ENCODE assay signal across 8 cellular contexts in genomic region chr1:182614796-182615451, GRCh38. TPM values are rescaled to one million over a fixed set of nuclear protein-coding genes. Genes with fewer than 3 reads are reported as not detected.
DNase-seq lines count a peak whose midpoint lies in the region; ATAC-seq and TF ChIP-seq lines count a peak whose summit lies in the region.

No MANE protein-coding gene starts in this region.

- POLR2A ChIA-PET in activated CD4-positive, alpha-beta T cell treated with anti-CD3 and anti-CD28 coated beads, Interleukin-2, amount 10 ng/mL, durations not matched to agents 7 days and 5 days (lab: Charles Lee) = interaction anchor here (1.3 kb wide), 1 partner anchor 12 kb away, joined by 5 read pairs; no protein-coding TSS in a partner anchor

- no peaks in the 10 kb centered on the region for H3K36me3 ChIP-seq in right lobe of liver

- CTCF ChIA-PET in activated CD4-positive, alpha-beta T cell treated with anti-CD3 and anti-CD28 coated beads, Interleukin-2, amount 10 ng/mL, durations not matched to agents 7 days and 5 days (lab: Charles Lee) = interaction anchor here (0.8 to 2.7 kb wide), 8 partner anchors 8 to 171 kb away, joined by 3 to 11 read pairs (median 7); partner anchors contain the start of gene RNASEL

- DNase-seq in NCI-H345 treated with DMSO at 0.1 percent for 48 hours (lab: John Stamatoyannopoulos, UW; ENCODE audit: unreplicated experiment) = peak; percentile 70
- peak; percentile 16 for DNase-seq in activated CD4-positive, alpha-beta T cell treated with anti-CD3 and anti-CD28 coated beads, Interleukin-2, amount 10 ng/mL, durations not matched to agents 7 days and 5 days
- DNase-seq in dorsolateral prefrontal cortex = peak; percentile 38 to 76 (median 71)
- DNase-seq in right lobe of liver = peak; percentile 78 to 81 (median 80)
- peak; percentile 22 to 53 for DNase-seq in stimulated activated CD4-positive, alpha-beta T cell treated with anti-CD3 and anti-CD28 coated beads, Interleukin-4, amount 100 ng/mL, for 48 hours (ENCODE audit: low read depth in 2 of 2)

- H3K27ac ChIP-seq in dorsolateral prefrontal cortex (peak overlapping the region; percentile 45 to 96 (median 86)), right lobe of liver (peak overlapping the region; percentile 39 to 66 (median 56))

- TF ChIP-seq POLR2A in right lobe of liver (IDR thresholded peaks at IDR 0.05) = peak; percentile 28

- H3K9me3 Mint-ChIP-seq in activated CD4-positive, alpha-beta T cell treated with anti-CD3 and anti-CD28 coated beads, Interleukin-2, amount 10 ng/mL, durations not matched to agents 7 days and 5 days = peaks cover 3% of the 10 kb centered on the region

- H3K9me3 ChIP-seq in right lobe of liver = no peaks in the 10 kb centered on the region

- ATAC-seq in HG02759 (IDR thresholded peaks at IDR 0.05; ENCODE audit: unreplicated experiment) (peak; percentile 41), right lobe of liver (peak; percentile 81 to 87 (median 84)), HG03039 (IDR thresholded peaks at IDR 0.05; ENCODE audit: unreplicated experiment) (no peak)

- H3K4me3 Mint-ChIP-seq in activated CD4-positive, alpha-beta T cell treated with anti-CD3 and anti-CD28 coated beads, Interleukin-2, amount 10 ng/mL, durations not matched to agents 7 days and 5 days = peak overlapping the region; percentile 57

- TF ChIP-seq CTCF in GM12875 (IDR thresholded peaks at IDR 0.05; ENCODE audit: borderline replicate concordance, insufficient read depth, low read depth, low read length) = no peak
- TF ChIP-seq CTCF in dorsolateral prefrontal cortex (IDR thresholded peaks at IDR 0.05 in 54 of 56, conservative IDR thresholded peaks at IDR 0.05 in 2 of 56; ENCODE audit: low read depth in 1 of 56, partially characterized antibody in 56 of 56) = peak in 2 of 56 donors; percentile 13 to 15
- TF ChIP-seq CTCF in right lobe of liver (IDR thresholded peaks at IDR 0.05) = no peak

- H3K36me3 Mint-ChIP-seq in activated CD4-positive, alpha-beta T cell treated with anti-CD3 and anti-CD28 coated beads, Interleukin-2, amount 10 ng/mL, durations not matched to agents 7 days and 5 days (ENCODE audit: low read depth) = peaks cover 4% of the 10 kb centered on the region

- WGBS in right lobe of liver (ENCODE audit: insufficient coverage, low coverage, low lambda C conversion rate, missing lambda C conversion rate) = 0% methylated on average over 29 of the region's 56 CpGs

- no peak overlapping the region for H3K27ac Mint-ChIP-seq in activated CD4-positive, alpha-beta T cell treated with anti-CD3 and anti-CD28 coated beads, Interleukin-2, amount 10 ng/mL, durations not matched to agents 7 days and 5 days

- H3K27me3 Mint-ChIP-seq in activated CD4-positive, alpha-beta T cell treated with anti-CD3 and anti-CD28 coated beads, Interleukin-2, amount 10 ng/mL, durations not matched to agents 7 days and 5 days = peaks cover 82% of the 10 kb centered on the region

- H3K27me3 ChIP-seq in dorsolateral prefrontal cortex (peaks cover 0 to 23% (median 0%) of the 10 kb centered on the region in 45 donors), right lobe of liver (no peaks in the 10 kb centered on the region)

- H3K4me1 Mint-ChIP-seq in activated CD4-positive, alpha-beta T cell treated with anti-CD3 and anti-CD28 coated beads, Interleukin-2, amount 10 ng/mL, durations not matched to agents 7 days and 5 days = peaks cover 40% of the 10 kb centered on the region

- H3K4me1 ChIP-seq in right lobe of liver = peaks cover 0 to 27% (median 3%) of the 10 kb centered on the region in 4 donors

- intact Hi-C loops in dorsolateral prefrontal cortex (cut with DNase I) = no loop called here
- intact Hi-C loops in right lobe of liver (cut with DNase I) = no loop called here

- peak overlapping the region; percentile 61 for H3K4me3 ChIP-seq in GM12875 (ENCODE audit: low read depth, low read length)
- peak overlapping the region; percentile 36 to 77 (median 59) for H3K4me3 ChIP-seq in dorsolateral prefrontal cortex
- H3K4me3 ChIP-seq in right lobe of liver = peak overlapping the region; percentile 31 to 52 (median 35)

RNA-seq across cellular contexts. Expression of gene RGS16, which starts 10.7 kb away (rescaled TPM):
- 1 to 10 TPM; 1.9 to 2.0 TPM for total RNA-seq in activated CD4-positive, alpha-beta T cell treated with anti-CD3 and anti-CD28 coated beads, Interleukin-2, amount 10 ng/mL, durations not matched to agents 7 days and 5 days
- 10 to 100 TPM in 14 of 120 experiments, 1 to 10 TPM in 106; 1.0 to 20.8 (median 3.8) TPM for total RNA-seq in dorsolateral prefrontal cortex
- total RNA-seq in right lobe of liver = 1 to 10 TPM in 3 of 6 experiments, under 1 TPM in 3; 0.15 to 3.4 (median 0.99) TPM

RNA-seq across cellular contexts. Expression of gene RNASEL, which starts 25.9 kb away (rescaled TPM):
- total RNA-seq in activated CD4-positive, alpha-beta T cell treated with anti-CD3 and anti-CD28 coated beads, Interleukin-2, amount 10 ng/mL, durations not matched to agents 7 days and 5 days = 1 to 10 TPM; 6.7 to 7.3 TPM
- 10 to 100 TPM in 1 of 120 experiments, 1 to 10 TPM in 119; 3.9 to 10.1 (median 7.3) TPM for total RNA-seq in dorsolateral prefrontal cortex
- 1 to 10 TPM; 1.8 to 3.3 (median 2.1) TPM for total RNA-seq in right lobe of liver

Comparison
In these comparisons a context has a peak if more than half of its experiments do, and no peak if none do; other contexts are left out.
1. DNase-seq: peak in every context shown above with its lines; median percentile 80 in right lobe of liver; 71 in dorsolateral prefrontal cortex; 70 in NCI-H345 treated with DMSO at 0.1 percent for 48 hours; 38 in stimulated activated CD4-positive, alpha-beta T cell treated with anti-CD3 and anti-CD28 coated beads, Interleukin-4, amount 100 ng/mL, for 48 hours; 16 in activated CD4-positive, alpha-beta T cell treated with anti-CD3 and anti-CD28 coated beads, Interleukin-2, amount 10 ng/mL, durations not matched to agents 7 days and 5 days.